ENCODE assay signal across 1 cellular context in genomic region chr1:153640213-153640612, GRCh38.
A peak's percentile ranks its signal among the peaks of the same experiment; 100 is the strongest.
TF ChIP-seq lines count a peak whose summit lies in the region.

No MANE protein-coding gene starts in this region.

TF ChIP-seq in K562, 482 proteins besides CTCF, POLR2A, EP300 and RAD21:
- peak; percentile 17; the same call in 1 of the 2 replicates for TF ChIP-seq ZFX (CRISPR knock-in tag; IDR thresholded peaks at IDR 0.05)
